Comparison of ENCODE assay signal across 8 cellular contexts in the genomic region with DNA sequence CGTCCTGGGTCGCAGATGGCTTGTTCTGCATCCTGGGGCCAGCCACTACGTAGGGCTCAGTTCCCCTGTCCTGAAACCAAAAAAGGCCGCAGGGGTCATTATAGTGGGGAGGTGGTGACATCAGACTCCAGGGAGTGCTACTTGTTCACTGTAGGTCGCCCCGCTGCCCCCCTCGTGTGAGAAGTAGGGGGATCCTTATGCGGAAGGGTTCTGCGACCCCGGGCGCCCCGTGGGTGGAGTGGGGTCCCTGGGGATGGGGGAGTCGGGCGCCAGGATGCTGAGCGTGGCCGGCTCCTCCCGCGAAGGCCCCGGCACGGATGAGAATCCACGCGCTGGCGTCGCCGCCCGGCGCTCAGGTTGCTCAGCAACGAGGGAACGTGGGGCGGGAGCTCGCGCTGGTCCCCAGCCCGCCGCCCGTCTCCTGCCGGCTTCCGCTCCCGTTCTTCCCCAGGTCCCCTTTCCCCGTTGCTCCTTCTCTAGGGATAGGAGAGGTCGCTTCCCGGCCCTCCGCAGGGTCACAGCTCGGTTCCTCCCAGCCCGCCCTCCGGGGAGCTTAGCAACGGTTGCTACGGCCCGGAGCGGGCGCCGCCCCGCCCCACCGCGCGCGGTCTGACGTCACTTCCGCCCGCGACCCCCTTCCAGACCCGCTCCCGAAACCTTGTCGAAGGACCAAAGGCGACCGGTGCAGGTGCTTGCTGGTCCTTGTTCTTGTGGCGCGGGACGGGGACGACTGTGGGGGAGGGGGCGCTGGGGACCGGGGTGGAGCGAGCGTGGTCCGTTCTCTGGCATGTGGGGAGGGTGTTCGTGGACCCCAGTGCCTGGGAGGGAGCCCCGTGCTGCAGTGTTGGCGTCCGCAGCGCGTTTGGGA. TPM values are rescaled to one million over a fixed set of nuclear protein-coding genes. Genes with fewer than 3 reads are reported as not detected.
A peak's percentile ranks its signal among the peaks of the same experiment; 100 is the strongest.
DNase-seq lines count a peak whose midpoint lies in the region; ATAC-seq and TF ChIP-seq lines count a peak whose summit lies in the region.

A gene with protein sequence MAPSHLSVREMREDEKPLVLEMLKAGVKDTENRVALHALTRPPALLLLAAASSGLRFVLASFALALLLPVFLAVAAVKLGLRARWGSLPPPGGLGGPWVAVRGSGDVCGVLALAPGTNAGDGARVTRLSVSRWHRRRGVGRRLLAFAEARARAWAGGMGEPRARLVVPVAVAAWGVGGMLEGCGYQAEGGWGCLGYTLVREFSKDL (plus strand): TSS at position 618 of the 868 bp plus-strand sequence. CDS start 521 bp downstream, outside the sequence.

- H3K9me3 ChIP-seq in right cardiac atrium (ENCODE audit: control insufficient read depth, low read length), result no peaks in the 10 kb centered on the region

- no peaks in the 10 kb centered on the region for H3K27me3 ChIP-seq in right cardiac atrium (ENCODE audit: control insufficient read depth, insufficient read depth)

- H3K27ac ChIP-seq in right cardiac atrium (ENCODE audit: low read length), result peak within 1 kb of the TSS; percentile 79

- intact Hi-C loops in right cardiac atrium (cut with DNase I), result no loop called here

- DNase-seq in 8988T, result peak; percentile 95
- peak; percentile 17 to 36 for DNase-seq in Kasumi-1 (lab: John Stamatoyannopoulos, UW)
- DNase-seq in T follicular helper cell (ENCODE audit: low read depth), result peak; percentile 52
- DNase-seq in amniotic epithelial cell (ENCODE audit: low read depth), result peak; percentile 31
- DNase-seq in right cardiac atrium, result peak; percentile 71 to 87 (median 84)
- DNase-seq in retina, result peak; percentile 94

- WGBS in right cardiac atrium, result 3% methylated on average over 80 of the region's 80 CpGs

- peak within 1 kb of the TSS; percentile 64 for H3K4me3 ChIP-seq in right cardiac atrium (ENCODE audit: low read length)

- peaks cover 3% of the 10 kb centered on the region for H3K4me1 ChIP-seq in right cardiac atrium (ENCODE audit: control insufficient read depth, insufficient read depth, low read length)

- ATAC-seq in GM18505 (IDR thresholded peaks at IDR 0.05; ENCODE audit: unreplicated experiment) (peak; percentile 60), right cardiac atrium (peak; percentile 43 to 50), GM21717 (IDR thresholded peaks at IDR 0.05; ENCODE audit: unreplicated experiment) (no peak)

- TF ChIP-seq POLR2A in GM18505 (IDR thresholded peaks at IDR 0.05; ENCODE audit: borderline replicate concordance, extremely low read depth, insufficient read depth, insufficient read length), result no peak

RNA-seq across cellular contexts. Expression of the gene that starts here (rescaled TPM):
- total RNA-seq in right cardiac atrium, result 10 to 100 TPM; 13.6 to 20.8 (median 15.0) TPM
- polyA plus RNA-seq in right cardiac atrium, result 15.8 TPM

Comparison
In these comparisons a context has a peak if more than half of its experiments do, and no peak if none do; other contexts are left out.
1. DNase-seq: peak in every context shown above with its lines; median percentile 95 in 8988T; 94 in retina; 84 in right cardiac atrium; 52 in T follicular helper cell; 31 in amniotic epithelial cell; 26 in Kasumi-1.